ENCODE assay signal across 1 cellular context in genomic region chr16:1308977-1309885, GRCh38.
TF ChIP-seq lines count a peak whose summit lies in the region.

UBE2I (plus strand) TSS chr16:1309636; CDS start chr16:1314031, 4,395 bp downstream.

TF ChIP-seq in HepG2, 621 proteins besides CTCF, POLR2A, EP300 and RAD21 (continued from another document and continues in another):
- TF ChIP-seq ZNF451 (CRISPR knock-in tag; IDR thresholded peaks at IDR 0.05) (no peak), CCDC6 (CRISPR knock-in tag; IDR thresholded peaks at IDR 0.05) (peak; percentile 52; the same call in 1 of the 2 replicates), ZBTB14 (CRISPR knock-in tag; IDR thresholded peaks at IDR 0.05) (no peak), SMARCC2 (IDR thresholded peaks at IDR 0.05) (no peak), ZNF256 (CRISPR knock-in tag; conservative IDR thresholded peaks at IDR 0.05) (peak; percentile 86; the same call in 1 of the 2 replicates), NFKB2 (CRISPR knock-in tag; IDR thresholded peaks at IDR 0.05; ENCODE audit: borderline replicate concordance) (peak; percentile 65; the same call in 1 of the 2 replicates), CSRNP2 (CRISPR knock-in tag; conservative IDR thresholded peaks at IDR 0.05; ENCODE audit: low read depth) (no peak), ARID2 (CRISPR knock-in tag; IDR thresholded peaks at IDR 0.05; ENCODE audit: borderline replicate concordance) (no peak), DNMT1 (CRISPR knock-in tag; IDR thresholded peaks at IDR 0.05) (no peak), NPAS2 (CRISPR knock-in tag; IDR thresholded peaks at IDR 0.05; ENCODE audit: borderline replicate concordance) (no peak), ZBTB1 (CRISPR knock-in tag; IDR thresholded peaks at IDR 0.05; ENCODE audit: borderline replicate concordance) (no peak), ZNF441 (CRISPR knock-in tag; IDR thresholded peaks at IDR 0.05; ENCODE audit: borderline replicate concordance) (peak; percentile 93), KMT2B (CRISPR knock-in tag; IDR thresholded peaks at IDR 0.05) (peak; percentile 80), MNT (IDR thresholded peaks at IDR 0.05) (no peak), MAZ (IDR thresholded peaks at IDR 0.05; ENCODE audit: borderline replicate concordance, low read depth, low read length) (peak; percentile 19; the same call in 1 of the 2 replicates), MAZ (CRISPR knock-in tag; IDR thresholded peaks at IDR 0.05; ENCODE audit: low read depth) (peak; percentile 70), ATAD3A (CRISPR knock-in tag; IDR thresholded peaks at IDR 0.05) (peak; percentile 58; the same call in 1 of the 2 replicates), ZXDC (CRISPR knock-in tag; IDR thresholded peaks at IDR 0.05) (no peak), SIN3A (IDR thresholded peaks at IDR 0.05; ENCODE audit: borderline replicate concordance, low read depth, low read length) (0 out of 2 replicates have a peak, but pooled peaks have one; percentile 22), ATF2 (CRISPR knock-in tag; IDR thresholded peaks at IDR 0.05) (peak; percentile 59), MXD3 (CRISPR knock-in tag; IDR thresholded peaks at IDR 0.05) (peak; percentile 90), ATF3 (CRISPR knock-in tag; IDR thresholded peaks at IDR 0.05) (no peak), ETS1 (CRISPR knock-in tag; IDR thresholded peaks at IDR 0.05) (no peak), TCF7 (IDR thresholded peaks at IDR 0.05; ENCODE audit: low read depth) (no peak), THAP9 (CRISPR knock-in tag; IDR thresholded peaks at IDR 0.05; ENCODE audit: borderline replicate concordance) (peak; percentile 59; the same call in 1 of the 2 replicates), FUBP1 (CRISPR knock-in tag; IDR thresholded peaks at IDR 0.05; ENCODE audit: borderline replicate concordance) (no peak), PCBP2 (optimal IDR thresholded peaks at IDR 0.05; ENCODE audit: low read depth, low read length, poor library complexity, severe bottlenecking) (no peak), GATAD2A (CRISPR knock-in tag; IDR thresholded peaks at IDR 0.05) (peak; percentile 11; the same call in 1 of the 2 replicates), ZSCAN5A (CRISPR knock-in tag; IDR thresholded peaks at IDR 0.05; ENCODE audit: borderline replicate concordance) (no peak), ZUFSP (CRISPR knock-in tag; IDR thresholded peaks at IDR 0.05; ENCODE audit: borderline replicate concordance) (no peak), TEF (CRISPR knock-in tag; IDR thresholded peaks at IDR 0.05) (peak; percentile 70; the same call in 1 of the 2 replicates), ZBTB25 (CRISPR knock-in tag; IDR thresholded peaks at IDR 0.05) (peak; percentile 85), SMAD9 (CRISPR knock-in tag; IDR thresholded peaks at IDR 0.05) (0 out of 2 replicates have a peak, but pooled peaks have one; percentile 76), ZNF124 (CRISPR knock-in tag; IDR thresholded peaks at IDR 0.05) (0 out of 2 replicates have a peak, but pooled peaks have one; percentile 44)
